In the genomic region with DNA sequence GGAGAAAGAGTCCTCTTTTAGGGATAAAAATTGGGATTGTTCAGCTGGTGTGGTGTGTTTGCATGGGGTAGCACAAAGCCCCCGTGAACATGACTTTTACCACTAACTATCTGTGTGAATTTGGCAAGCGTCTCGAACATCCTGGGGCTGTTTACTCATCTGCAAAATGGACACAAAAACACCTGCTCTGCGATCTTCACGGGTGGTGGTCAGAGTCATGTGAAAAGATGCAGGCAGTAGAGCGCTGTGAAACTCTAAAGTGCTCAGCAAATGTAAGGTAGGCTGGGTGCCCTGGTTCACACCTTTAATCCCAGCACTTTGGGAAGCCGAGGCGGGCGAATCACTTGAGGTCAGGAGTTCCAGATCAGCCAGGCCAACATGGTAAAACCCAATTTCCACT, we compare ENCODE assay signal across 4 cellular contexts. TPM values are rescaled to one million over a fixed set of nuclear protein-coding genes. Genes with fewer than 3 reads are reported as not detected.
"Had no signal": no experiment of that assay in that cellular context is flagged by ENCODE, and none has a peak within 500 bp of the region (broad histone marks: within the 10 kb centered on the region; RNA-seq: fewer than 3 reads in every experiment).

No MANE protein-coding gene starts in this region.

RNA-seq across cellular contexts. Expression of gene NUDT4B, which starts 27.7 kb away (rescaled TPM):
- total RNA-seq: chondrocyte, esophagus mucosa, left ventricle myocardium superior, lower lobe of right lung had no signal
